In genomic region chr10:3790858-3791257, GRCh38 we compare ENCODE assay signal across 19 cellular contexts. TPM values are rescaled to one million over a fixed set of nuclear protein-coding genes. Genes with fewer than 3 reads are reported as not detected.
DNase-seq lines count a peak whose midpoint lies in the region; ATAC-seq, FAIRE-seq and TF ChIP-seq lines count a peak whose summit lies in the region.
"Had no signal": no experiment of that assay in that cellular context is flagged by ENCODE, and none has a peak within 500 bp of the region (broad histone marks: within the 10 kb centered on the region; RNA-seq: fewer than 3 reads in every experiment).

No MANE protein-coding gene starts in this region.

- H3K4me3 ChIP-seq in H1 (ENCODE audit: extremely low read depth in 1 of 4, insufficient read depth in 2 of 4, low read depth in 3 of 4, low read length in 4 of 4) (no peak overlapping the region), mesenchymal stem cell (ENCODE audit: insufficient read depth in 1 of 2, low read depth in 1 of 2, low read length in 2 of 2) (no peak overlapping the region)
- H3K4me3 ChIP-seq: GM23338 had no signal

- H3K4me1 Mint-ChIP-seq in stimulated activated naive CD8-positive, alpha-beta T cell treated with anti-CD3 and anti-CD28 coated beads, Interleukin-15, Interleukin-2, amounts not matched to agents 100 ng/mL and 50 ng/mL, for 24 hours (ENCODE audit: low read depth): peaks cover 31% of the 10 kb centered on the region
- H3K4me1 Mint-ChIP-seq in stimulated activated naive CD8-positive, alpha-beta T cell treated with anti-CD3 and anti-CD28 coated beads, Interleukin-15, amount 100 ng/mL, for 72 hours: peaks cover 26% of the 10 kb centered on the region
- peaks cover 15% of the 10 kb centered on the region for H3K4me1 Mint-ChIP-seq in progenitor cell of endocrine pancreas (ENCODE audit: low read depth)

- H3K14ac ChIP-seq in H1 (ENCODE audit: insufficient read length): no peak overlapping the region
- no peak overlapping the region for H3K14ac ChIP-seq in mesenchymal stem cell (ENCODE audit: low read length in 2 of 2)

- no peak overlapping the region for H3K18ac ChIP-seq in H1 (ENCODE audit: extremely low read depth, low read length)
- no peak overlapping the region for H3K18ac ChIP-seq in mesenchymal stem cell (ENCODE audit: low read depth in 1 of 2, low read length in 2 of 2)

- no peaks in the 10 kb centered on the region for H3K27me3 ChIP-seq in H1 (replicated peaks in 1 of 4; ENCODE audit: control insufficient read depth in 3 of 4, extremely low read depth in 1 of 4, insufficient read depth in 3 of 4, low read length in 3 of 4)
- no peaks in the 10 kb centered on the region for H3K27me3 ChIP-seq in mesenchymal stem cell (ENCODE audit: control insufficient read depth in 1 of 2, insufficient read depth in 1 of 2, low read length in 2 of 2)
- H3K27me3 ChIP-seq: BE2C had no signal

- no peak overlapping the region for H4K5ac ChIP-seq in H1 (ENCODE audit: insufficient read length, low read depth, low read length)

- no peak overlapping the region for H3K56ac ChIP-seq in H1 (replicated peaks; ENCODE audit: insufficient read length, low read depth, low read length)

- H3K36me3 Mint-ChIP-seq in stimulated activated naive CD8-positive, alpha-beta T cell treated with anti-CD3 and anti-CD28 coated beads, Interleukin-15, Interleukin-2, amounts not matched to agents 100 ng/mL and 50 ng/mL, for 24 hours (ENCODE audit: low read depth): no peaks in the 10 kb centered on the region
- no peaks in the 10 kb centered on the region for H3K36me3 Mint-ChIP-seq in progenitor cell of endocrine pancreas (ENCODE audit: insufficient read depth)

- no peak overlapping the region for H2BK20ac ChIP-seq in H1 (ENCODE audit: low read length)

- no peak for TF ChIP-seq CTCF in H1 (IDR thresholded peaks at IDR 0.05; ENCODE audit: control extremely low read depth in 1 of 3, insufficient read depth in 1 of 3, low read depth in 1 of 3, low read length in 3 of 3)
- TF ChIP-seq CTCF in progenitor cell of endocrine pancreas (IDR thresholded peaks at IDR 0.05; ENCODE audit: unreplicated experiment): no peak
- no peak for TF ChIP-seq CTCF in D721Med (IDR thresholded peaks at IDR 0.05; ENCODE audit: insufficient read depth, missing control alignments)

- H3K23me2 ChIP-seq in H1 (ENCODE audit: low read depth, low read length): peaks cover 4% of the 10 kb centered on the region

- H2BK120ac ChIP-seq in H1 (replicated peaks; ENCODE audit: low read depth, low read length): no peak overlapping the region
- H2BK120ac ChIP-seq in mesenchymal stem cell (ENCODE audit: low read depth, low read length): no peak overlapping the region

- H3K27ac Mint-ChIP-seq in stimulated activated naive CD8-positive, alpha-beta T cell treated with anti-CD3 and anti-CD28 coated beads, Interleukin-15, Interleukin-2, amounts not matched to agents 100 ng/mL and 50 ng/mL, for 24 hours: peak overlapping the region; percentile 79
- H3K27ac Mint-ChIP-seq in stimulated activated naive CD8-positive, alpha-beta T cell treated with anti-CD3 and anti-CD28 coated beads, Interleukin-15, amount 100 ng/mL, for 72 hours: no peak overlapping the region
- no peak overlapping the region for H3K27ac Mint-ChIP-seq in progenitor cell of endocrine pancreas
- H3K27ac Mint-ChIP-seq: GM23338 had no signal

- ATAC-seq in stimulated activated naive CD8-positive, alpha-beta T cell treated with anti-CD3 and anti-CD28 coated beads, Interleukin-15, amount 100 ng/mL, for 72 hours: no peak
- ATAC-seq in GM21786 (IDR thresholded peaks at IDR 0.05; ENCODE audit: unreplicated experiment): no peak
- ATAC-seq: GM23338, HepG2 had no signal

- H4K91ac ChIP-seq in H1 (replicated peaks; ENCODE audit: insufficient read length, low read length) (no peak overlapping the region), mesenchymal stem cell (ENCODE audit: low read length) (peak overlapping the region; percentile 78)

- H3K79me1 ChIP-seq in H1 (ENCODE audit: low read depth, low read length) (no peaks in the 10 kb centered on the region), mesenchymal stem cell (replicated peaks; ENCODE audit: low read length, poor library complexity, severe bottlenecking) (no peaks in the 10 kb centered on the region)

- no peak for TF ChIP-seq RAD21 in H1 (IDR thresholded peaks at IDR 0.05 in 1 of 2, conservative IDR thresholded peaks at IDR 0.05 in 1 of 2; ENCODE audit: low read depth in 2 of 2, low read length in 2 of 2)

- TF ChIP-seq EP300 in H1 (IDR thresholded peaks at IDR 0.05; ENCODE audit: borderline replicate concordance in 1 of 2, low read depth in 2 of 2, low read length in 2 of 2): no peak

- H3K79me2 ChIP-seq in H1 (ENCODE audit: control insufficient read depth in 1 of 2, insufficient read depth in 2 of 2, low read length in 2 of 2): no peaks in the 10 kb centered on the region

- POLR2A ChIA-PET in H1 (lab: Charles Lee; ENCODE audit: partially characterized antibody): no interaction called here

- no peaks in the 10 kb centered on the region for H3K27me3 Mint-ChIP-seq in stimulated activated naive CD8-positive, alpha-beta T cell treated with anti-CD3 and anti-CD28 coated beads, Interleukin-15, Interleukin-2, amounts not matched to agents 100 ng/mL and 50 ng/mL, for 24 hours
- no peaks in the 10 kb centered on the region for H3K27me3 Mint-ChIP-seq in stimulated activated naive CD8-positive, alpha-beta T cell treated with anti-CD3 and anti-CD28 coated beads, Interleukin-15, amount 100 ng/mL, for 72 hours
- H3K27me3 Mint-ChIP-seq in progenitor cell of endocrine pancreas: no peaks in the 10 kb centered on the region
- H3K27me3 Mint-ChIP-seq: CD8-positive, alpha-beta memory T cell; IgD-negative memory B cell had no signal

- H2BK12ac ChIP-seq in H1 (ENCODE audit: low read depth, low read length): peak overlapping the region; percentile 29; the same call in 1 of the 2 replicates
- H2BK12ac ChIP-seq in mesenchymal stem cell (ENCODE audit: low read length in 2 of 2): no peak overlapping the region

- H3K4me3 Mint-ChIP-seq in stimulated activated naive CD8-positive, alpha-beta T cell treated with anti-CD3 and anti-CD28 coated beads, Interleukin-15, Interleukin-2, amounts not matched to agents 100 ng/mL and 50 ng/mL, for 24 hours: no peak overlapping the region
- no peak overlapping the region for H3K4me3 Mint-ChIP-seq in stimulated activated naive CD8-positive, alpha-beta T cell treated with anti-CD3 and anti-CD28 coated beads, Interleukin-15, amount 100 ng/mL, for 72 hours
- no peak overlapping the region for H3K4me3 Mint-ChIP-seq in progenitor cell of endocrine pancreas (ENCODE audit: low read depth)
- H3K4me3 Mint-ChIP-seq: CD8-positive, alpha-beta memory T cell; GM23338 had no signal

- FAIRE-seq in H1 (lab: Jason Lieb, UNC): no peak
- FAIRE-seq in D721Med (lab: Jason Lieb, UNC): no peak
- FAIRE-seq: GM12892, GM18507, HepG2 had no signal

- no peak overlapping the region for H3K9ac ChIP-seq in H1 (replicated peaks in 1 of 4; ENCODE audit: extremely low read depth in 1 of 4, low read depth in 3 of 4, low read length in 3 of 4)
- no peak overlapping the region for H3K9ac ChIP-seq in mesenchymal stem cell (ENCODE audit: low read length)

- H2BK15ac ChIP-seq in H1 (ENCODE audit: low read length) (peak overlapping the region; percentile 81), mesenchymal stem cell (ENCODE audit: low read depth, poor library complexity, severe bottlenecking) (no peak overlapping the region)

- no peaks in the 10 kb centered on the region for H4K20me1 ChIP-seq in H1 (replicated peaks in 1 of 2; ENCODE audit: control insufficient read depth in 1 of 2, insufficient read depth in 2 of 2, low read length in 2 of 2)

- peaks cover 8% of the 10 kb centered on the region for H3K9me3 Mint-ChIP-seq in stimulated activated naive CD8-positive, alpha-beta T cell treated with anti-CD3 and anti-CD28 coated beads, Interleukin-15, Interleukin-2, amounts not matched to agents 100 ng/mL and 50 ng/mL, for 24 hours
- H3K9me3 Mint-ChIP-seq in stimulated activated naive CD8-positive, alpha-beta T cell treated with anti-CD3 and anti-CD28 coated beads, Interleukin-15, amount 100 ng/mL, for 72 hours: peaks cover 11 to 50% of the 10 kb centered on the region in 2 donors
- H3K9me3 Mint-ChIP-seq in progenitor cell of endocrine pancreas (ENCODE audit: low read depth): peaks cover 14% of the 10 kb centered on the region

- H2BK5ac ChIP-seq in H1 (ENCODE audit: low read depth, low read length) (no peak overlapping the region), mesenchymal stem cell (ENCODE audit: low read depth, low read length, poor library complexity, severe bottlenecking) (no peak overlapping the region)

- H2AFZ ChIP-seq in H1 (ENCODE audit: low read length) (no peak overlapping the region), mesenchymal stem cell (ENCODE audit: low read depth, low read length) (no peak overlapping the region)
- H2AFZ ChIP-seq: GM23338 had no signal

- H3K9me3 ChIP-seq in H1 (ENCODE audit: insufficient read depth in 2 of 2, low read depth in 1 of 2, low read length in 1 of 2): peaks cover 2 to 3% of the 10 kb centered on the region in 2 experiments; a peak in 2 of 4 replicates
- H3K9me3 ChIP-seq in mesenchymal stem cell (ENCODE audit: control insufficient read depth, low read length): peaks cover 6% of the 10 kb centered on the region
- H3K9me3 ChIP-seq: BE2C had no signal

- H3K27ac ChIP-seq in H1 (ENCODE audit: low read depth, low read length) (no peak overlapping the region), mesenchymal stem cell (ENCODE audit: low read length, poor library complexity, severe bottlenecking) (no peak overlapping the region)

- no peak for TF ChIP-seq POLR2A in H1 (IDR thresholded peaks at IDR 0.05; ENCODE audit: control extremely low read depth in 1 of 2, low read depth in 2 of 2, low read length in 2 of 2)

- H3K4me2 ChIP-seq in H1 (ENCODE audit: insufficient read depth in 1 of 2, low read depth in 2 of 2, low read length in 2 of 2) (no peak overlapping the region), mesenchymal stem cell (ENCODE audit: low read length, poor library complexity, severe bottlenecking) (no peak overlapping the region)
- H3K4me2 ChIP-seq: GM23338 had no signal

- no peak overlapping the region for H4K8ac ChIP-seq in H1 (ENCODE audit: extremely low read depth, insufficient read depth, low read length)
- peak overlapping the region; percentile 63 for H4K8ac ChIP-seq in mesenchymal stem cell (ENCODE audit: low read length)

- CTCF ChIA-PET in H1 (lab: Charles Lee; ENCODE audit: partially characterized antibody): interaction anchor here (1.6 kb wide), 1 partner anchor 63 kb away, joined by 4 read pairs; no protein-coding TSS in a partner anchor

- H3K4ac ChIP-seq in H1 (replicated peaks; ENCODE audit: insufficient read length, low read depth, low read length): no peak overlapping the region
- H3K4ac ChIP-seq in mesenchymal stem cell (ENCODE audit: low read depth in 1 of 2, low read length in 2 of 2): no peak overlapping the region

- DNase-seq in stimulated activated naive CD8-positive, alpha-beta T cell treated with anti-CD3 and anti-CD28 coated beads, Interleukin-15, amount 100 ng/mL, for 72 hours: no peak
- DNase-seq in H1 (ENCODE audit: low read depth in 1 of 2, low spot score in 2 of 2) (no peak), mesenchymal stem cell (no peak), progenitor cell of endocrine pancreas (ENCODE audit: low spot score, unreplicated experiment) (no peak), D721Med (ENCODE audit: insufficient read length, low spot score) (no peak)
- DNase-seq: BE2C; C1 segment of cervical spinal cord; CD4-positive, CD25-positive, alpha-beta regulatory T cell; CD8-positive, alpha-beta memory T cell; COR-L47; GDM1; H7 had no signal

- no peaks in the 10 kb centered on the region for H3K36me3 ChIP-seq in H1 (ENCODE audit: control insufficient read depth in 2 of 4, insufficient read depth in 4 of 4, low read length in 3 of 4)
- H3K36me3 ChIP-seq in mesenchymal stem cell (ENCODE audit: control insufficient read depth in 1 of 2, insufficient read depth in 2 of 2, low read depth in 1 of 2, low read length in 2 of 2): no peaks in the 10 kb centered on the region
- H3K36me3 ChIP-seq: BE2C had no signal

- H2AK5ac ChIP-seq in H1 (ENCODE audit: low read depth, low read length): no peak overlapping the region
- H2AK5ac ChIP-seq in mesenchymal stem cell (ENCODE audit: low read length, severe bottlenecking): peak overlapping the region; percentile 20

- H3K23ac ChIP-seq in H1 (ENCODE audit: insufficient read length) (no peak overlapping the region), mesenchymal stem cell (ENCODE audit: low read length in 2 of 2) (no peak overlapping the region)

- 97% methylated on average over 3 of the region's 6 CpGs; no CpG with 5 or more reads in 1 of the 2 experiments for WGBS in H1 (ENCODE audit: extremely low coverage in 1 of 2, insufficient coverage in 1 of 2, insufficient read length in 1 of 2, insufficient replicate concordance in 2 of 2, low coverage in 1 of 2, low lambda C conversion rate in 2 of 2, missing lambda C conversion rate in 1 of 2), 2 experiments
- WGBS in mesenchymal stem cell: 81% methylated on average over 6 of the region's 6 CpGs

- H3K4me1 ChIP-seq in H1 (replicated peaks in 1 of 4; ENCODE audit: control insufficient read depth in 3 of 4, insufficient read depth in 4 of 4, low read length in 3 of 4) (peaks cover 3 to 12% (median 6%) of the 10 kb centered on the region in 4 experiments; a peak in 5 of 7 replicates), mesenchymal stem cell (ENCODE audit: control insufficient read depth, insufficient read depth, low read depth, low read length) (peaks cover 5% of the 10 kb centered on the region)

RNA-seq across cellular contexts. Expression of gene KLF6, which starts 5.8 kb away (rescaled TPM):
- total RNA-seq in H1 (2021; fragmentation: NEBNext Ultra II Directional; extraction: Animal tissue kit (Norgen Biotek cat#: 25700)): 19.5 and 23.0 TPM in 2 replicates
- polyA plus RNA-seq in H1 (2011; rRNA removed): 5.7 and 10.1 TPM in 2 replicates
- polyA plus RNA-seq in H1 (2011; cell fraction: cytosol; rRNA removed): 8.9 TPM
- 19.0 TPM for polyA plus RNA-seq in H1 (2011; cell fraction: nucleus; rRNA removed)
- 9.4 to 16.4 TPM (median 12.4 TPM) in 4 replicates for polyA plus RNA-seq in H1 (2012, experiment 1 of 2)
- 4.0 TPM for polyA plus RNA-seq in H1 (2012, experiment 2 of 2)
- polyA plus RNA-seq in H1 (2013, experiment 1 of 2): 9.9 TPM
- polyA plus RNA-seq in H1 (2013, experiment 2 of 2): 10.1 TPM
- 19.2 and 29.7 TPM in 2 replicates for polyA minus RNA-seq in H1 (2011; rRNA and poly(A)+ RNA removed)
- polyA minus RNA-seq in H1 (2011; cell fraction: cytosol; rRNA and poly(A)+ RNA removed): 9.5 TPM
- 108 TPM for polyA minus RNA-seq in H1 (2011; cell fraction: nucleus; rRNA and poly(A)+ RNA removed)
- polyA plus RNA-seq in mesenchymal stem cell (2013, experiment 1 of 2): 195 TPM
- polyA plus RNA-seq in mesenchymal stem cell (2013, experiment 2 of 2): 183 TPM
- 95.5 and 109 TPM in 2 replicates for total RNA-seq in progenitor cell of endocrine pancreas
